10 cellular contexts compared by ENCODE assay signal in the genomic region with DNA sequence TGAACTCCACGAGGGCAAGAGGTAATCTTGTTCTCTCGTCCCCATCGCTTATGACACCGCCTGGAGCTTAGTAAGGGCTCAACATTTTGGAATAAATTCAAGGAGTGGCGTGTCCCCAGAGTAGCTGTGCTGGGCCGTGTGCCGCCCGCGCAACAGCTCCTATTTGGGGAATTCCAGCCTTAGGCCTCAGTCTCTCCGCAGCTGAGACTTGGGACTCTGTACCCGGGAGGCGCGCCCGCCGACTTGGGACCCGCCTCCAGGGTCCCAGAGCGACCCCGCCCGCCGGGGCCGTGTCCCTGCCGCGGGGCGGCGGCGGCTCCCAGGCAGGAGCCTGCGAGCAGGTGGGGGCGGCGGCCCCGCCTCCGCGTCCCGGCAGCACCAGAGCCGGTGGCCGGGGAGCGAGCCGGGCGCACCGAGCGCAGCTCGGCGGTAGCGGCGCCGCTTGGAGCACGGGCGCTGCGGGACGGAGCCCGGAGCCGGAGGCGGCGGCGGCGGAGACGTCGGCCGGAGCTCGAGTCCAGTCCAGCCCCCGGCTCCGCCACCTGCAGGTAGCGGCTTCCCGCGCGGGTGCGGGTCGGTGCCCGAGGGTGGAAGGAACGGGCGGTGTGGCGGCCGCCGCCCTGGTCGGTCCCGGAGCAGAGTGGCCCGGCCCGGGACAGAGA. TPM values are rescaled to one million over a fixed set of nuclear protein-coding genes. Genes with fewer than 3 reads are reported as not detected.
DNase-seq lines count a peak whose midpoint lies in the region; ATAC-seq and TF ChIP-seq lines count a peak whose summit lies in the region.
"Had no signal": no experiment of that assay in that cellular context is flagged by ENCODE, and none has a peak within 500 bp of the region (broad histone marks: within the 10 kb centered on the region; RNA-seq: fewer than 3 reads in every experiment).

A gene with protein sequence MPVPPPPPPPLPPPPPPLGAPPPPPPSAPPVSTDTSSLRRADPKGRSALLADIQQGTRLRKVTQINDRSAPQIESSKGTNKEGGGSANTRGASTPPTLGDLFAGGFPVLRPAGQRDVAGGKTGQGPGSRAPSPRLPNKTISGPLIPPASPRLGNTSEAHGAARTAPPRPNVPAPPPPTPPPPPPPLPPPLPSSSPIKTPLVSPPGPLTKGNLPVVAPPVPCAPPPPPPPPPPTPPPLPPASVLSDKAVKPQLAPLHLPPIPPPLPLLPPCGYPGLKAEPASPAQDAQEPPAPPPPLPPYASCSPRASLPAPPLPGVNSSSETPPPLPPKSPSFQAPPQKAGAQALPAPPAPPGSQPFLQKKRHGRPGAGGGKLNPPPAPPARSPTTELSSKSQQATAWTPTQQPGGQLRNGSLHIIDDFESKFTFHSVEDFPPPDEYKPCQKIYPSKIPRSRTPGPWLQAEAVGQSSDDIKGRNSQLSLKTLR (plus strand): TSS at position 378 of the 662 bp plus-strand sequence. CDS start 28,217 bp downstream, outside the sequence.

- H2AFZ ChIP-seq in GM23338 (peak within 1 kb of the TSS; percentile 99), SK-N-SH (ENCODE audit: low read depth) (no peak within 1 kb of the TSS), osteoblast (ENCODE audit: low read length) (no peak within 1 kb of the TSS)

- CTCF ChIA-PET in SK-N-SH (lab: Yijun Ruan, JAX), result interaction anchor here (0.9 to 1.7 kb wide), 8 partner anchors 9 to 617 kb away, joined by 3 to 10 read pairs (median 4); no protein-coding TSS in a partner anchor

- H3K4me1 ChIP-seq in GM23338 (ENCODE audit: insufficient read depth), result no peaks in the 10 kb centered on the region; the same call in 1 of the 2 replicates
- peaks cover 0 to 4% of the 10 kb centered on the region in 2 experiments; a peak in 1 of 4 replicates for H3K4me1 ChIP-seq in SK-N-SH (ENCODE audit: control insufficient read depth in 1 of 2, insufficient read depth in 2 of 2, low read depth in 1 of 2, low read length in 1 of 2)
- H3K4me1 ChIP-seq in osteoblast (ENCODE audit: insufficient read depth, low read length), result no peaks in the 10 kb centered on the region
- no peaks in the 10 kb centered on the region for H3K4me1 ChIP-seq in SJCRH30

- H3K4me1 Mint-ChIP-seq in GM23338, result peaks cover 9% of the 10 kb centered on the region
- peaks cover 0 to 5% of the 10 kb centered on the region in 2 donors for H3K4me1 Mint-ChIP-seq in effector memory CD8-positive, alpha-beta T cell (ENCODE audit: low read depth in 2 of 2)

- TF ChIP-seq CTCF in GM23338 (conservative IDR thresholded peaks at IDR 0.05; ENCODE audit: low read depth in 2 of 2) (peak in 1 of 2 experiments; percentile 6; a peak in 1 of 4 replicates), SK-N-SH (IDR thresholded peaks at IDR 0.05) (no peak), osteoblast (IDR thresholded peaks at IDR 0.05; ENCODE audit: extremely low read depth, low read depth, low read length) (no peak)

- peak within 1 kb of the TSS; percentile 80 for H3K4me3 Mint-ChIP-seq in GM23338
- peak within 1 kb of the TSS in 1 of 2 donors; percentile 28 for H3K4me3 Mint-ChIP-seq in effector memory CD8-positive, alpha-beta T cell

- DNase-seq in GM23338 (ENCODE audit: low spot score) (peak; percentile 82), SK-N-SH (peak; percentile 90), head of caudate nucleus (peak in 27 of 42 donors; percentile 10 to 68 (median 42)), osteoblast (ENCODE audit: insufficient read length, low spot score, missing footprints) (peak; percentile 92), SJCRH30 (no peak)
- no peak for DNase-seq in effector memory CD8-positive, alpha-beta T cell
- DNase-seq in activated effector memory CD4-positive, alpha-beta T cell treated with anti-CD3 and anti-CD28 coated beads, Interleukin-2, amount 50 U/mL, for 16 hours, result no peak

- H3K79me2 ChIP-seq in GM23338 (replicated peaks; ENCODE audit: insufficient read depth) (no peaks in the 10 kb centered on the region), SK-N-SH (ENCODE audit: insufficient read depth) (no peaks in the 10 kb centered on the region), osteoblast (ENCODE audit: insufficient read depth, low read length) (no peaks in the 10 kb centered on the region)

- H3K4me2 ChIP-seq in GM23338, result peak within 1 kb of the TSS; percentile 88
- H3K4me2 ChIP-seq in SK-N-SH, result peak within 1 kb of the TSS; percentile 73; the same call in 1 of the 2 replicates
- H3K4me2 ChIP-seq in osteoblast (ENCODE audit: insufficient read depth, low read length), result no peak within 1 kb of the TSS

- POLR2A ChIA-PET in SK-N-SH (lab: Yijun Ruan, JAX), result no interaction called here

- no peak within 1 kb of the TSS for H3K9ac ChIP-seq in SK-N-SH

- no peaks in the 10 kb centered on the region for H3K9me3 Mint-ChIP-seq in GM23338
- H3K9me3 Mint-ChIP-seq in effector memory CD8-positive, alpha-beta T cell, result no peaks in the 10 kb centered on the region

- H4K20me1 ChIP-seq in GM23338 (replicated peaks; ENCODE audit: insufficient read depth) (no peaks in the 10 kb centered on the region; the same call in 1 of the 2 replicates), SK-N-SH (ENCODE audit: insufficient read depth) (no peaks in the 10 kb centered on the region), osteoblast (ENCODE audit: insufficient read depth, low read length) (no peaks in the 10 kb centered on the region)

- TF ChIP-seq EP300 in SK-N-SH (IDR thresholded peaks at IDR 0.05; ENCODE audit: borderline replicate concordance in 1 of 2, low read depth in 1 of 2, low read length in 1 of 2), result no peak

- H3K27me3 Mint-ChIP-seq in GM23338 (ENCODE audit: insufficient read depth, low read depth, poor library complexity), result peaks cover 23% of the 10 kb centered on the region
- H3K27me3 Mint-ChIP-seq in effector memory CD8-positive, alpha-beta T cell, result peaks cover 78 to 94% of the 10 kb centered on the region in 2 donors

- H3K27ac Mint-ChIP-seq in GM23338, result no peak within 1 kb of the TSS
- no peak within 1 kb of the TSS for H3K27ac Mint-ChIP-seq in effector memory CD8-positive, alpha-beta T cell

- H3K9me2 ChIP-seq in GM23338 (ENCODE audit: insufficient read depth), result no peaks in the 10 kb centered on the region
- no peaks in the 10 kb centered on the region for H3K9me2 ChIP-seq in SK-N-SH

- H3K4me3 ChIP-seq in GM23338 (peak within 1 kb of the TSS; percentile 79), SK-N-SH (ENCODE audit: low read depth in 2 of 2, low read length in 1 of 2) (peak within 1 kb of the TSS; percentile 38 to 55; a peak in 3 of 4 replicates), osteoblast (ENCODE audit: insufficient read depth, low read length) (peak within 1 kb of the TSS; percentile 39), SJCRH30 (no peak within 1 kb of the TSS)

- H3K27ac ChIP-seq in GM23338 (ENCODE audit: low read depth) (no peak within 1 kb of the TSS), SK-N-SH (ENCODE audit: low read depth in 2 of 2, low read length in 1 of 2) (no peak within 1 kb of the TSS), osteoblast (ENCODE audit: low read depth, low read length) (no peak within 1 kb of the TSS), SJCRH30 (no peak within 1 kb of the TSS)

- H3K27me3 ChIP-seq in GM23338 (ENCODE audit: insufficient read depth) (peaks cover 38% of the 10 kb centered on the region), SK-N-SH (ENCODE audit: insufficient read depth) (peaks cover 64% of the 10 kb centered on the region), osteoblast (ENCODE audit: insufficient read depth, low read length) (peaks cover 76% of the 10 kb centered on the region), SJCRH30 (peaks cover 4% of the 10 kb centered on the region; the same call in 1 of the 2 replicates)

- ATAC-seq in GM23338 (peak; percentile 70), HG03196 (IDR thresholded peaks at IDR 0.05; ENCODE audit: unreplicated experiment) (no peak)
- no peak for ATAC-seq in effector memory CD8-positive, alpha-beta T cell (replicated peaks)

- no peaks in the 10 kb centered on the region for H3K36me3 Mint-ChIP-seq in GM23338 (ENCODE audit: low read depth)
- H3K36me3 Mint-ChIP-seq in effector memory CD8-positive, alpha-beta T cell (ENCODE audit: insufficient read depth), result no peaks in the 10 kb centered on the region

- intact Hi-C loops in head of caudate nucleus (cut with DNase I), result no loop called here

- H3K9me3 ChIP-seq in SK-N-SH, result no peaks in the 10 kb centered on the region
- no peaks in the 10 kb centered on the region for H3K9me3 ChIP-seq in osteoblast (ENCODE audit: low read depth, low read length)
- H3K9me3 ChIP-seq in SJCRH30 (replicated peaks), result no peaks in the 10 kb centered on the region

- H3F3A ChIP-seq in GM23338 (replicated peaks; ENCODE audit: low read depth) (peaks cover 13% of the 10 kb centered on the region; the same call in 1 of the 2 replicates), SK-N-SH (replicated peaks; ENCODE audit: insufficient read depth) (no peaks in the 10 kb centered on the region)

- no peaks in the 10 kb centered on the region for H3K36me3 ChIP-seq in GM23338 (ENCODE audit: insufficient read depth)
- no peaks in the 10 kb centered on the region for H3K36me3 ChIP-seq in SK-N-SH (replicated peaks in 1 of 2; ENCODE audit: control insufficient read depth in 1 of 2, insufficient read depth in 2 of 2, low read length in 1 of 2)
- no peaks in the 10 kb centered on the region for H3K36me3 ChIP-seq in osteoblast (ENCODE audit: insufficient read depth, low read length)
- no peaks in the 10 kb centered on the region for H3K36me3 ChIP-seq in SJCRH30

- 73% methylated on average over 8 of the region's 77 CpGs for WGBS in SK-N-SH (ENCODE audit: low lambda C conversion rate)

- TF ChIP-seq RAD21 in SK-N-SH (IDR thresholded peaks at IDR 0.05; ENCODE audit: low read length), result no peak

TF ChIP-seq in GM23338, 12 proteins besides CTCF, POLR2A, EP300 and RAD21 (continues in another document):
- TF ChIP-seq JUNB (IDR thresholded peaks at IDR 0.05; ENCODE audit: unreplicated experiment), result no peak
- TF ChIP-seq ZNF331 (CRISPR knock-in tag; IDR thresholded peaks at IDR 0.05; ENCODE audit: low read depth), result no peak

TF ChIP-seq in SK-N-SH, 30 proteins besides CTCF, POLR2A, EP300 and RAD21 (continues in another document):
- TF ChIP-seq FOXM1 (IDR thresholded peaks at IDR 0.05; ENCODE audit: low read depth), result no peak
- TF ChIP-seq FOXJ3 (CRISPR knock-in tag; IDR thresholded peaks at IDR 0.05), result no peak
- TF ChIP-seq EZH2phosphoT487 (IDR thresholded peaks at IDR 0.05; ENCODE audit: borderline replicate concordance, low read depth), result no peak
- TF ChIP-seq MXI1 (IDR thresholded peaks at IDR 0.05; ENCODE audit: low read depth, low read length), result no peak
- TF ChIP-seq, protein P1, sequence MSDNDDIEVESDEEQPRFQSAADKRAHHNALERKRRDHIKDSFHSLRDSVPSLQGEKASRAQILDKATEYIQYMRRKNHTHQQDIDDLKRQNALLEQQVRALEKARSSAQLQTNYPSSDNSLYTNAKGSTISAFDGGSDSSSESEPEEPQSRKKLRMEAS (IDR thresholded peaks at IDR 0.05; ENCODE audit: low read depth), result no peak
- TF ChIP-seq SIN3A (IDR thresholded peaks at IDR 0.05; ENCODE audit: borderline replicate concordance, low read depth, low read length), result no peak
- no peak for TF ChIP-seq TAF1 (IDR thresholded peaks at IDR 0.05; ENCODE audit: borderline replicate concordance, low read depth, low read length)

RNA-seq across cellular contexts. Expression of the gene that starts here (rescaled TPM):
- total RNA-seq in GM23338 (2014; rRNA removed; shearing (Covaris generic)), result 5.7 and 5.9 TPM in 2 replicates
- polyA plus RNA-seq in GM23338 (2016; fragmentation: Nextera tagmentation; extraction: Ambion mirVana), result 10.0 and 11.4 TPM in 2 replicates
- polyA plus RNA-seq in SK-N-SH (2012; rRNA removed), result 0.02 TPM in 2 replicates
- 0.01 and 0.04 TPM in 2 replicates for polyA plus RNA-seq in SK-N-SH (2012; cell fraction: cytosol; rRNA removed)
- polyA plus RNA-seq in SK-N-SH (2012; cell fraction: nucleus; rRNA removed), result 0.02 TPM in 1 of 2 replicates, not detected in the other
- under 0.01 TPM in 1 of 2 replicates, not detected in the other for total RNA-seq in osteoblast
- total RNA-seq in SJCRH30 (2014; rRNA removed; shearing (Covaris generic)), result not detected in 2 replicates
- total RNA-seq: glomerular endothelial cell, LHCN-M2 had no signal

Comparison
In these comparisons a context has a peak if more than half of its experiments do, and no peak if none do; other contexts are left out.
1. RNA of the gene that starts here (polyA plus RNA-seq): 10.0 to 11.4 TPM in GM23338; 0.01 to 0.04 TPM in SK-N-SH; every median in the first group is over 10 times any median in the second.
2. Peak in DNase-seq, H3K4me3 ChIP-seq and H3K4me2 ChIP-seq in SK-N-SH; RNA of the gene not detected or under 1 TPM.
3. Peak in DNase-seq and H3K4me3 ChIP-seq in osteoblast; RNA of the gene not detected or under 1 TPM.
4. DNase-seq: peak in GM23338 (single experiment) and head of caudate nucleus (27 of 42); none in effector memory CD8-positive, alpha-beta T cell (0 of 3), activated effector memory CD4-positive, alpha-beta T cell treated with anti-CD3 and anti-CD28 coated beads, Interleukin-2, amount 50 U/mL, for 16 hours (single experiment) and SJCRH30 (0 of 2).